Comparison of ENCODE assay signal across 29 cellular contexts in genomic region chrX:134684956-134685355, GRCh38. TPM values are rescaled to one million over a fixed set of nuclear protein-coding genes. Genes with fewer than 3 reads are reported as not detected.
DNase-seq lines count a peak whose midpoint lies in the region; TF ChIP-seq lines count a peak whose summit lies in the region.
"Had no signal": no experiment of that assay in that cellular context is flagged by ENCODE, and none has a peak within 500 bp of the region (broad histone marks: within the 10 kb centered on the region; RNA-seq: fewer than 3 reads in every experiment).

No MANE protein-coding gene starts in this region.

- WGBS in ovary, 3 donors: 62 to 76% (median 73%) methylated on average over 1 of the region's 1 CpG

- no peak for TF ChIP-seq POLR2A in ovary (IDR thresholded peaks at IDR 0.05)

- H3K9me3 ChIP-seq in ovary: no peaks in the 10 kb centered on the region
- H3K9me3 ChIP-seq: BLaER1, heart right ventricle had no signal

- H3K27ac ChIP-seq in RWPE1 (peak overlapping the region; percentile 59; the same call in 1 of the 2 replicates), ovary (no peak overlapping the region)
- H3K27ac ChIP-seq: BLaER1, dorsolateral prefrontal cortex, heart right ventricle had no signal

- H3K4me1 ChIP-seq in ovary (ENCODE audit: insufficient read depth): no peaks in the 10 kb centered on the region
- H3K4me1 ChIP-seq: BLaER1, heart right ventricle had no signal

- no peak for TF ChIP-seq EP300 in ovary (IDR thresholded peaks at IDR 0.05)

- DNase-seq in DMS 273 (lab: John Stamatoyannopoulos, UW; ENCODE audit: unreplicated experiment) (peak; percentile 87), NCI-H1694 (lab: John Stamatoyannopoulos, UW) (peak; percentile 30), RWPE1 (ENCODE audit: low spot score) (peak; percentile 50), myocyte (ENCODE audit: low read depth) (peak; percentile 79), ovary (no peak), GF-D8 (lab: John Stamatoyannopoulos, UW) (no peak), GOT3 (lab: John Stamatoyannopoulos, UW) (no peak), globus pallidus (ENCODE audit: low spot score) (no peak)
- DNase-seq: activated CD4-positive, alpha-beta T cell treated with anti-CD3 and anti-CD28 coated beads, Interleukin-2, amount 50 U/mL, for 4 hours; cerebellar nuclear complex; COR-L47; DND-41; dorsolateral prefrontal cortex; heart right ventricle; Karpas-422; NCI-H1092 treated with DMSO at 0.1 percent for 48 hours; NCI-H2081 treated with DMSO at 0.1 percent for 48 hours; NCI-H510A treated with DMSO at 0.1 percent for 48 hours; nucleus accumbens; stimulated activated CD4-positive, alpha-beta T cell treated with anti-CD3 and anti-CD28 coated beads, Interleukin-2, amount 100 ng/mL, for 48 hours; stimulated activated naive B cell treated with anti-CD40 and anti-IgM and Interleukin-4, amounts not matched to agents 10 μg/mL and 1 μg/mL and 100 μg/mL, for 72 hours; T-helper 9 cell had no signal

- TF ChIP-seq CTCF in RWPE1 (conservative IDR thresholded peaks at IDR 0.05; ENCODE audit: low read depth) (no peak), ovary (IDR thresholded peaks at IDR 0.05) (no peak)

- no peaks in the 10 kb centered on the region for H3K27me3 ChIP-seq in ovary

- H3K36me3 ChIP-seq in ovary: no peaks in the 10 kb centered on the region
- H3K36me3 ChIP-seq: BLaER1, heart right ventricle had no signal

- CTCF ChIA-PET in RWPE1 (lab: Yijun Ruan, JAX): no interaction called here

- intact Hi-C loops in ovary (cut with DNase I): no loop called here

- POLR2A ChIA-PET in RWPE1 (lab: Yijun Ruan, JAX; ENCODE audit: low non-redundant PET): no interaction called here

- H3K4me3 ChIP-seq in ovary: no peak overlapping the region
- H3K4me3 ChIP-seq: BLaER1, dorsolateral prefrontal cortex, GM23338, heart right ventricle had no signal

RNA-seq across cellular contexts. Expression of gene PLAC1, which starts 26.7 kb away (rescaled TPM):
- 0.31 and 0.48 TPM in 2 replicates for total RNA-seq in myocyte
- polyA plus RNA-seq in myocyte (2012): 0.33 TPM
- under 1 TPM in 3 of 7 donors, not detected in 4; 0.30 to 0.62 (median 0.40) TPM for total RNA-seq in ovary
- polyA plus RNA-seq in ovary: under 1 TPM; 0.12 to 0.43 TPM
- total RNA-seq: activated naive CD4-positive, alpha-beta T cell treated with anti-CD3 and anti-CD28 coated beads, Interleukin-2, amount 50 U/mL, for 72 hours; activated T-helper 1 cell treated with anti-CD3 and anti-CD28 coated beads, Interleukin-12 subunit alpha, Interleukin-12 subunit beta, Interleukin-2, Interleukin-4 antibody, amounts not matched to agents 30 ng/mL and 10 ng/mL and 1 ng/mL, durations not matched to agents 14 hours and 24 hours and 36 hours; heart right ventricle; renal cortical epithelial cell; temporal lobe; WTC11 had no signal
- polyA plus RNA-seq: heart right ventricle had no signal

Comparison
In these comparisons a context has a peak if more than half of its experiments do, and no peak if none do; other contexts are left out.
1. DNase-seq: peak in DMS 273 (single experiment), NCI-H1694 (single experiment), RWPE1 (single experiment) and myocyte (single experiment); none in ovary (0 of 5), GF-D8 (single experiment), GOT3 (single experiment) and globus pallidus (single experiment).